In genomic region chr10:99732033-99732912, GRCh38 we compare ENCODE assay signal across 8 cellular contexts. TPM values are rescaled to one million over a fixed set of nuclear protein-coding genes. Genes with fewer than 3 reads are reported as not detected.
DNase-seq lines count a peak whose midpoint lies in the region; ATAC-seq and TF ChIP-seq lines count a peak whose summit lies in the region.

Gene COX15, minus strand, starts transcription at chr10:99732127. Its CDS starts 78 bp downstream, at chr10:99732049.
Gene CUTC, plus strand, starts transcription at chr10:99732234. Its CDS starts 115 bp downstream, at chr10:99732349.

- H3K9me3 ChIP-seq in CD4-positive, CD25-positive, alpha-beta regulatory T cell (ENCODE audit: control insufficient read depth in 2 of 2, low read length in 2 of 2), result no peaks in the 10 kb centered on the region
- H3K9me3 ChIP-seq in left lung, result no peaks in the 10 kb centered on the region

- H3K36me3 Mint-ChIP-seq in CD4-positive, CD25-positive, alpha-beta regulatory T cell, result peaks cover 20% of the 10 kb centered on the region

- H3K27ac Mint-ChIP-seq in CD4-positive, CD25-positive, alpha-beta regulatory T cell, result peak within 1 kb of the TSS; percentile 98 to 100 (median 99)

- H3K4me3 ChIP-seq in CD4-positive, CD25-positive, alpha-beta regulatory T cell (ENCODE audit: low read depth, low read length), result peak within 1 kb of the TSS; percentile 97
- H3K4me3 ChIP-seq in left lung, result peak within 1 kb of the TSS; percentile 67 to 91

- peak; percentile 87 to 88 for ATAC-seq in CD4-positive, CD25-positive, alpha-beta regulatory T cell (ENCODE audit: low read depth in 2 of 2)
- ATAC-seq in GM19397 (IDR thresholded peaks at IDR 0.05; ENCODE audit: unreplicated experiment), result peak; percentile 85
- ATAC-seq in HG03571 (IDR thresholded peaks at IDR 0.05; ENCODE audit: unreplicated experiment), result peak; percentile 87
- ATAC-seq in left lung, result peak; percentile 95

- TF ChIP-seq CTCF in left lung (IDR thresholded peaks at IDR 0.05), result peak; percentile 15 to 44

- H3K4me1 Mint-ChIP-seq in CD4-positive, CD25-positive, alpha-beta regulatory T cell, result peaks cover 19 to 70% (median 39%) of the 10 kb centered on the region in 4 donors

- peaks cover 6% of the 10 kb centered on the region for H3K27me3 Mint-ChIP-seq in CD4-positive, CD25-positive, alpha-beta regulatory T cell

- no peaks in the 10 kb centered on the region for H3K27me3 ChIP-seq in CD4-positive, CD25-positive, alpha-beta regulatory T cell (ENCODE audit: control insufficient read depth, insufficient read depth, low read length)
- no peaks in the 10 kb centered on the region for H3K27me3 ChIP-seq in left lung

- H3K4me1 ChIP-seq in CD4-positive, CD25-positive, alpha-beta regulatory T cell (ENCODE audit: control insufficient read depth, insufficient read depth, low read length, poor library complexity, severe bottlenecking), result peaks cover 33% of the 10 kb centered on the region
- peaks cover 10 to 40% of the 10 kb centered on the region in 2 donors for H3K4me1 ChIP-seq in left lung

- DNase-seq in CD4-positive, CD25-positive, alpha-beta regulatory T cell, result peak; percentile 93 to 97 (median 93)
- DNase-seq in NCI-H774 (lab: John Stamatoyannopoulos, UW), result peak; percentile 86
- peak; percentile 92 to 93 for DNase-seq in activated CD4-positive, alpha-beta T cell treated with anti-CD3 and anti-CD28 coated beads, Interleukin-2, amount 50 U/mL, for 4 hours
- DNase-seq in dermis blood vessel endothelial cell, result peak; percentile 98
- DNase-seq in left lung, result peak; percentile 98 to 99
- DNase-seq in stimulated activated CD4-positive, alpha-beta T cell treated with anti-CD3 and anti-CD28 coated beads, Interleukin-2, amount 100 ng/mL, for 48 hours, result peak; percentile 89 to 94

- H3K36me3 ChIP-seq in CD4-positive, CD25-positive, alpha-beta regulatory T cell (ENCODE audit: control insufficient read depth, insufficient read depth, low read length), result peaks cover 13% of the 10 kb centered on the region
- H3K36me3 ChIP-seq in left lung, result peaks cover 0 to 18% of the 10 kb centered on the region in 2 donors

- H3K27ac ChIP-seq in CD4-positive, CD25-positive, alpha-beta regulatory T cell (ENCODE audit: insufficient read depth, low read length, poor library complexity, severe bottlenecking), result peak within 1 kb of the TSS; percentile 88
- peak within 1 kb of the TSS; percentile 94 to 98 for H3K27ac ChIP-seq in left lung

- peak within 1 kb of the TSS; percentile 96 to 100 (median 100) for H3K4me3 Mint-ChIP-seq in CD4-positive, CD25-positive, alpha-beta regulatory T cell

- peaks cover 0 to 1% (median 0%) of the 10 kb centered on the region in 7 donors for H3K9me3 Mint-ChIP-seq in CD4-positive, CD25-positive, alpha-beta regulatory T cell

- intact Hi-C loops in left lung (cut with DNase I), result no loop called here

RNA-seq across cellular contexts. Expression of gene COX15, which starts in this region (rescaled TPM):
- total RNA-seq in CD4-positive, CD25-positive, alpha-beta regulatory T cell, result 18.0 TPM
- 10 to 100 TPM; 36.0 to 42.3 (median 37.5) TPM for polyA plus RNA-seq in CD4-positive, CD25-positive, alpha-beta regulatory T cell
- total RNA-seq in dermis blood vessel endothelial cell, result 41.7 and 54.2 TPM in 2 replicates
- total RNA-seq in left lung, result 10 to 100 TPM; 33.0 to 36.8 TPM

RNA-seq across cellular contexts. Expression of gene CUTC, which starts in this region (rescaled TPM):
- total RNA-seq in CD4-positive, CD25-positive, alpha-beta regulatory T cell, result 21.8 TPM
- 10 to 100 TPM; 62.7 to 81.0 (median 76.9) TPM for polyA plus RNA-seq in CD4-positive, CD25-positive, alpha-beta regulatory T cell
- total RNA-seq in dermis blood vessel endothelial cell, result 31.5 and 34.2 TPM in 2 replicates
- total RNA-seq in left lung, result 10 to 100 TPM; 12.3 to 28.4 TPM

Comparison
In these comparisons a context has a peak if more than half of its experiments do, and no peak if none do; other contexts are left out.
1. Peak in every context shown above with its lines: DNase-seq, ATAC-seq, H3K4me3 ChIP-seq and H3K27ac ChIP-seq.